Comparison of ENCODE assay signal across 19 cellular contexts in the genomic region with DNA sequence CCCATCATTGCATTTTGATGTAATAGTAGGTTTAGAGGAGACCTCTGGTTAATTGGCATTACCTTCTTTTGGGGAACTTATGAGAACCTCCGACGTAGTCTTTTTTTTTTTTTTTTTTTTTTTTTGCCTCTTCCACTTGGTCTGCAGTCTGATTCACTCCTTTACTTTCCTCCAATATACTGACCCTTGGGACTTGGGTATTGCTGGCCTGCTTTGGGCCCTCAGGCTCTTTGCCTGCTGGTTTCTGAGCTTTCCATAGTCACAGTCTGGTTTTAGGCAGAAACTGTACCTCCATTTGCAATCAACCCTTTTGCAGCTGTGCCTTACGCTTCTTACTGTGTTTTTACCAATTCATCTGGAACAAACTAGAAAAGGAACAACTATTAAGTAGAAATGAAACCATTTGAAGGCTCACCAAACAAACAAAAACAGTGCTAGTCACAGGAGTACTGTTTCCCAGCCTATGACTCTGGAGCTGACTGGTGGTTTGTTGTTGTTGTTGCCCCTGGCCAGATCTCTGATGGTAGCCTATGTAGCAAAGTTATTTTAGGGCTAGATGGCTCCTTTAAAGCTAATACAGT.
DNase-seq lines count a peak whose midpoint lies in the region; ATAC-seq and TF ChIP-seq lines count a peak whose summit lies in the region.
"Had no signal": no experiment of that assay in that cellular context is flagged by ENCODE, and none has a peak within 500 bp of the region (broad histone marks: within the 10 kb centered on the region; RNA-seq: fewer than 3 reads in every experiment).

No MANE protein-coding gene starts in this region.

- H2AFZ ChIP-seq in mesenchymal stem cell (ENCODE audit: low read depth, low read length), result no peak overlapping the region

- no peak overlapping the region for H2AK5ac ChIP-seq in mesenchymal stem cell (ENCODE audit: low read length, severe bottlenecking)

- peaks cover 4% of the 10 kb centered on the region for H3K79me1 ChIP-seq in mesenchymal stem cell (replicated peaks; ENCODE audit: low read length, poor library complexity, severe bottlenecking)

- no peak overlapping the region for H3K23ac ChIP-seq in mesenchymal stem cell (ENCODE audit: low read length in 2 of 2)

- peak overlapping the region in 1 of 2 experiments; percentile 60 for H3K4me3 ChIP-seq in mesenchymal stem cell (ENCODE audit: insufficient read depth in 1 of 2, low read depth in 1 of 2, low read length in 2 of 2)
- H3K4me3 ChIP-seq: A549, BLaER1, suprapubic skin had no signal

- H2BK5ac ChIP-seq in mesenchymal stem cell (ENCODE audit: low read depth, low read length, poor library complexity, severe bottlenecking), result no peak overlapping the region

- no peaks in the 10 kb centered on the region for H3K27me3 Mint-ChIP-seq in natural killer cell (ENCODE audit: low read depth in 2 of 2)

- H3K9me3 ChIP-seq in mesenchymal stem cell (ENCODE audit: control insufficient read depth, low read length), result peaks cover under 1% of the 10 kb centered on the region
- H3K9me3 ChIP-seq: A549, BLaER1, suprapubic skin had no signal

- TF ChIP-seq CTCF in natural killer cell (IDR thresholded peaks at IDR 0.05), result no peak

- no peak overlapping the region for H4K91ac ChIP-seq in mesenchymal stem cell (ENCODE audit: low read length)

- H3K4me1 Mint-ChIP-seq in natural killer cell, result peaks cover 15 to 21% of the 10 kb centered on the region in 2 donors

- H3K36me3 ChIP-seq in mesenchymal stem cell (ENCODE audit: control insufficient read depth in 1 of 2, insufficient read depth in 2 of 2, low read depth in 1 of 2, low read length in 2 of 2), result peaks cover 8 to 26% of the 10 kb centered on the region in 2 experiments

- H3K4me1 ChIP-seq in mesenchymal stem cell (ENCODE audit: control insufficient read depth, insufficient read depth, low read depth, low read length), result no peaks in the 10 kb centered on the region
- H3K4me1 ChIP-seq: A549, BLaER1 had no signal

- peak; percentile 74 for ATAC-seq in Right ventricle myocardium superior (ENCODE audit: poor library complexity)
- no peak for ATAC-seq in natural killer cell
- no peak for ATAC-seq in HG03457 (IDR thresholded peaks at IDR 0.05; ENCODE audit: unreplicated experiment)
- ATAC-seq in HG03139 (IDR thresholded peaks at IDR 0.05; ENCODE audit: unreplicated experiment), result no peak
- ATAC-seq: A549, HCT116 had no signal

- DNase-seq in Right ventricle myocardium superior, result peak; percentile 46
- DNase-seq in cardiac septum (ENCODE audit: low spot score), result no peak
- DNase-seq in astrocyte of the hippocampus (ENCODE audit: low read depth, low spot score), result peak; percentile 24
- DNase-seq in mesenchymal stem cell, result no peak
- DNase-seq in natural killer cell, result no peak
- DNase-seq in T-helper 9 cell, result no peak
- DNase-seq: activated CD4-positive, alpha-beta T cell treated with anti-CD3 and anti-CD28 coated beads for 48 hours; activated effector memory CD4-positive, alpha-beta T cell treated with anti-CD3 and anti-CD28 coated beads, Interleukin-2, amount 50 U/mL, for 16 hours; amygdala; NCI-H1417 treated with DMSO at 0.1 percent for 48 hours; NCI-H524 treated with DMSO at 0.1 percent for 48 hours; SHP77 treated with DMSO at 0.1 percent for 48 hours; stimulated activated CD8-positive, alpha-beta memory T cell treated with anti-CD3 and anti-CD28 coated beads, Interleukin-4, amount 100 ng/mL, for 48 hours had no signal

- no peaks in the 10 kb centered on the region for H3K9me3 Mint-ChIP-seq in natural killer cell

- no peak overlapping the region for H3K4me2 ChIP-seq in mesenchymal stem cell (ENCODE audit: low read length, poor library complexity, severe bottlenecking)
- H3K4me2 ChIP-seq: A549, BLaER1 had no signal

- no peak overlapping the region for H3K4me3 Mint-ChIP-seq in natural killer cell

- H2BK15ac ChIP-seq in mesenchymal stem cell (ENCODE audit: low read depth, poor library complexity, severe bottlenecking), result no peak overlapping the region

- no peak overlapping the region for H3K18ac ChIP-seq in mesenchymal stem cell (ENCODE audit: low read depth in 1 of 2, low read length in 2 of 2)

- no peaks in the 10 kb centered on the region for H3K27me3 ChIP-seq in mesenchymal stem cell (ENCODE audit: control insufficient read depth in 1 of 2, insufficient read depth in 1 of 2, low read length in 2 of 2)
- H3K27me3 ChIP-seq: BLaER1, suprapubic skin had no signal

- H3K36me3 Mint-ChIP-seq in natural killer cell, result peaks cover 18% of the 10 kb centered on the region

- H3K4ac ChIP-seq in mesenchymal stem cell (ENCODE audit: low read depth in 1 of 2, low read length in 2 of 2), result no peak overlapping the region

- no peak overlapping the region for H2BK12ac ChIP-seq in mesenchymal stem cell (ENCODE audit: low read length in 2 of 2)

- H3K27ac Mint-ChIP-seq in natural killer cell, result peak overlapping the region in 1 of 2 donors; percentile 0

- peak overlapping the region; percentile 82 for H3K9ac ChIP-seq in mesenchymal stem cell (ENCODE audit: low read length)
- H3K9ac ChIP-seq: BLaER1 had no signal

- H3K14ac ChIP-seq in mesenchymal stem cell (ENCODE audit: low read length in 2 of 2), result no peak overlapping the region

- no peak overlapping the region for H3K27ac ChIP-seq in mesenchymal stem cell (ENCODE audit: low read length, poor library complexity, severe bottlenecking)
- H3K27ac ChIP-seq: A549, BLaER1, suprapubic skin had no signal

- 95% methylated on average over 2 of the region's 3 CpGs for WGBS in mesenchymal stem cell

- H2BK120ac ChIP-seq in mesenchymal stem cell (ENCODE audit: low read depth, low read length), result no peak overlapping the region

- intact Hi-C loops in Right ventricle myocardium superior (cut with DNase I), result no loop called here
- intact Hi-C loops in cardiac septum (cut with DNase I), result no loop called here
- intact Hi-C loops in natural killer cell (cut with micrococcal nuclease), result no loop called here

- H4K8ac ChIP-seq in mesenchymal stem cell (ENCODE audit: low read length), result no peak overlapping the region

Comparison
In these comparisons a context has a peak if more than half of its experiments do, and no peak if none do; other contexts are left out.
1. DNase-seq: peak in Right ventricle myocardium superior (single experiment) and astrocyte of the hippocampus (single experiment); none in cardiac septum (single experiment), mesenchymal stem cell (single experiment), natural killer cell (single experiment) and T-helper 9 cell (single experiment).